In the genomic region with DNA sequence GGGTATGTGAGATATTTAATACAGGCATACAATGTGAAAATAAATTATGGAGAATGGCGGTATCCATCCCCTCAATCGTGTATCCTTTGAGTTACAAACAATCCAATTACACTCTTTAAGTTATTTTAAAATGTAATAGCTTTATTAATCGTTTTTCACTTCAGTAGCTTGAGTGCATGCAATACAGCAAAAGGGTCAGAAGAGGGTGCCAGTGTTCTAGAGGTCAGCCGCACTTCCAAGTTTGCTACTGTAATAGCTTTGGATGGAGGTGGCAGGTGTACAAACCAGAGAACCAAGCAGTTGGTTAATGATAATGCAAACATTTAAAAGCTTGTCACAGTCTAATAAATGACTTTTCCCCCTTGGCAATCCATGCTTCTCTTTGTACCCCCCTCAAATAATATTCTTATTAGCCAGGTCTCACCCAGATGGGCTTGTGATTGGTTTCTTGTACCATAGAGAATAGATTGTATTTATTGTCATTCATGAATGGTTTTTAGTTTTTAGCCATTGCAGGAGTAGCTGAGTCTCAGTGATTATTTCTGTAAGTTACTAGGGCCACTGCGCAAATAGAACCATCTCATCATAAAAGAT, we compare ENCODE assay signal across 8 cellular contexts.
DNase-seq lines count a peak whose midpoint lies in the region; ATAC-seq and TF ChIP-seq lines count a peak whose summit lies in the region.

No MANE protein-coding gene starts in this region.

- no peak for TF ChIP-seq POLR2A in adrenal gland (IDR thresholded peaks at IDR 0.05)

- H3K4me3 ChIP-seq in adrenal gland (no peak overlapping the region), retinal pigment epithelial cell (ENCODE audit: low read length) (no peak overlapping the region)

- no peak overlapping the region for H3K27ac ChIP-seq in adrenal gland

- no peaks in the 10 kb centered on the region for H3K9me3 ChIP-seq in adrenal gland (replicated peaks in 1 of 3)

- H3K36me3 ChIP-seq in adrenal gland (replicated peaks in 1 of 2) = no peaks in the 10 kb centered on the region

- H3K27me3 ChIP-seq in adrenal gland = no peaks in the 10 kb centered on the region

- intact Hi-C loops in adrenal gland (cut with DNase I) (loop anchor here (5.0 to 10.0 kb wide), 2 partner anchors 464 to 467 kb away; no protein-coding TSS in a partner anchor), left cardiac atrium (cut with DNase I) (loop anchor here (2.0 to 5.0 kb wide), 2 partner anchors 465 to 474 kb away; partner anchors contain the start of gene FBXL14 (in 1 of the 2))

- DNase-seq in G401 (ENCODE audit: low spot score) = peak; percentile 84
- DNase-seq in NCI-H1417 treated with DMSO at 0.1 percent for 48 hours (lab: John Stamatoyannopoulos, UW) = peak; percentile 66
- DNase-seq in SW480 (ENCODE audit: low spot score) = peak; percentile 79
- peak; percentile 60 to 94 (median 79) for DNase-seq in adrenal gland
- peak; percentile 71 for DNase-seq in left cardiac atrium
- DNase-seq in retinal pigment epithelial cell (ENCODE audit: low read depth) = peak; percentile 36

- ATAC-seq in left cardiac atrium (peak; percentile 54 to 57), HG03521 (IDR thresholded peaks at IDR 0.05; ENCODE audit: unreplicated experiment) (no peak), HG03097 (IDR thresholded peaks at IDR 0.05; ENCODE audit: low FRiP score, unreplicated experiment) (no peak)

- in situ Hi-C loops in G401 (cut with HindIII; ENCODE audit: low sequenced_read_pairs) = no loop called here

- TF ChIP-seq CTCF in adrenal gland (IDR thresholded peaks at IDR 0.05) (peak; percentile 82 to 97 (median 94)), retinal pigment epithelial cell (conservative IDR thresholded peaks at IDR 0.05; ENCODE audit: low read depth, low read length) (peak; percentile 89)

- peaks cover 7 to 11% of the 10 kb centered on the region in 2 donors for H3K4me1 ChIP-seq in adrenal gland (replicated peaks in 1 of 2)

- WGBS in adrenal gland, 4 donors = 23 to 27% (median 26%) methylated on average over 5 of the region's 5 CpGs

Comparison
In these comparisons a context has a peak if more than half of its experiments do, and no peak if none do; other contexts are left out.
1. ATAC-seq: peak in left cardiac atrium (2 of 2); none in HG03521 (single experiment) and HG03097 (single experiment).
2. Peak in every context shown above with its lines, with median percentiles within 50 percentile points of each other: DNase-seq.